8 cellular contexts compared by ENCODE assay signal in the genomic region with DNA sequence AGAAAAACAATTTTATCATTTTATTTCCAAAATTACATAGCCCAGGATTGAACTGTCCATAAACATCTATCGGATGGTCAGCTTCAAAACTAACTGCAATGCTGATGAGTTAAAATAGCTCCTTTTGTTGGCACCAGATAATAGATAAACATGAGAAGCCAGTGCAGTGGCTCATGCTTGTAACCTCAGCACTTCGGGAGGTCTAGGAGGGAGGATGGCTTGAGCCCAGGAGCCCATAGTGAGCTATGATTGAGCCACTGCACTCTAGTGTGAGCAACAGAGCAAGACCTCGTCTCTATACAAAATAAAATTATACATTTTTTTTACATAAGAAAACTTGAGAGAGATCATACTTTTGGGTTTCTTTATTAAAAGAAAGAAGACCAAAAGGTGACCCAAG. TPM values are rescaled to one million over a fixed set of nuclear protein-coding genes. Genes with fewer than 3 reads are reported as not detected.
DNase-seq lines count a peak whose midpoint lies in the region; ATAC-seq lines count a peak whose summit lies in the region.

No MANE protein-coding gene starts in this region.

- peak overlapping the region; percentile 74 for H3K4me3 Mint-ChIP-seq in activated naive CD8-positive, alpha-beta T cell treated with anti-CD3 and anti-CD28 coated beads, Interleukin-2, amount 50 U/mL, for 24 hours
- H3K4me3 Mint-ChIP-seq in stimulated activated naive CD8-positive, alpha-beta T cell treated with anti-CD3 and anti-CD28 coated beads, Interleukin-15, amount 100 ng/mL, for 72 hours = peak overlapping the region; percentile 63 to 89

- peaks cover 9% of the 10 kb centered on the region for H3K4me1 Mint-ChIP-seq in activated naive CD8-positive, alpha-beta T cell treated with anti-CD3 and anti-CD28 coated beads, Interleukin-2, amount 50 U/mL, for 24 hours
- peaks cover 20% of the 10 kb centered on the region for H3K4me1 Mint-ChIP-seq in stimulated activated naive CD8-positive, alpha-beta T cell treated with anti-CD3 and anti-CD28 coated beads, Interleukin-15, amount 100 ng/mL, for 72 hours

- DNase-seq in activated naive CD4-positive, alpha-beta T cell treated with anti-CD3 and anti-CD28 coated beads, Interleukin-2, amount 50 U/mL, for 72 hours (ENCODE audit: low spot score in 2 of 2) = no peak
- no peak for DNase-seq in activated naive CD4-positive, alpha-beta T cell treated with anti-CD3 and anti-CD28 coated beads, Interleukin-2, amount 50 U/mL, for 16 hours
- no peak for DNase-seq in activated naive CD8-positive, alpha-beta T cell treated with anti-CD3 and anti-CD28 coated beads, Interleukin-2, amount 50 U/mL, for 24 hours
- DNase-seq in iris pigment epithelial cell (ENCODE audit: low read depth) = peak; percentile 65
- DNase-seq in stimulated activated naive CD8-positive, alpha-beta T cell treated with anti-CD3 and anti-CD28 coated beads, Interleukin-15, amount 100 ng/mL, for 72 hours = no peak
- no peak for DNase-seq in GM03348 (ENCODE audit: low spot score)
- no peak for DNase-seq in GOT3 (lab: John Stamatoyannopoulos, UW)

- no peaks in the 10 kb centered on the region for H3K27me3 Mint-ChIP-seq in activated naive CD8-positive, alpha-beta T cell treated with anti-CD3 and anti-CD28 coated beads, Interleukin-2, amount 50 U/mL, for 24 hours
- H3K27me3 Mint-ChIP-seq in stimulated activated naive CD8-positive, alpha-beta T cell treated with anti-CD3 and anti-CD28 coated beads, Interleukin-15, amount 100 ng/mL, for 72 hours = no peaks in the 10 kb centered on the region

- ATAC-seq in activated naive CD4-positive, alpha-beta T cell treated with anti-CD3 and anti-CD28 coated beads, Interleukin-2, amount 50 U/mL, for 72 hours = peak; percentile 23 to 40
- ATAC-seq in activated naive CD8-positive, alpha-beta T cell treated with anti-CD3 and anti-CD28 coated beads, Interleukin-2, amount 50 U/mL, for 24 hours = peak; percentile 37
- no peak for ATAC-seq in stimulated activated naive CD8-positive, alpha-beta T cell treated with anti-CD3 and anti-CD28 coated beads, Interleukin-15, amount 100 ng/mL, for 72 hours
- no peak for ATAC-seq in GM18858 (IDR thresholded peaks at IDR 0.05; ENCODE audit: unreplicated experiment)

- no peaks in the 10 kb centered on the region for H3K9me3 Mint-ChIP-seq in activated naive CD4-positive, alpha-beta T cell treated with anti-CD3 and anti-CD28 coated beads, Interleukin-2, amount 50 U/mL, for 72 hours
- H3K9me3 Mint-ChIP-seq in activated naive CD8-positive, alpha-beta T cell treated with anti-CD3 and anti-CD28 coated beads, Interleukin-2, amount 50 U/mL, for 24 hours = no peaks in the 10 kb centered on the region
- no peaks in the 10 kb centered on the region for H3K9me3 Mint-ChIP-seq in stimulated activated naive CD8-positive, alpha-beta T cell treated with anti-CD3 and anti-CD28 coated beads, Interleukin-15, amount 100 ng/mL, for 72 hours

- no peaks in the 10 kb centered on the region for H3K36me3 Mint-ChIP-seq in activated naive CD4-positive, alpha-beta T cell treated with anti-CD3 and anti-CD28 coated beads, Interleukin-2, amount 50 U/mL, for 72 hours
- no peaks in the 10 kb centered on the region for H3K36me3 Mint-ChIP-seq in activated naive CD8-positive, alpha-beta T cell treated with anti-CD3 and anti-CD28 coated beads, Interleukin-2, amount 50 U/mL, for 24 hours (ENCODE audit: low read depth)

- H3K27ac Mint-ChIP-seq in activated naive CD4-positive, alpha-beta T cell treated with anti-CD3 and anti-CD28 coated beads, Interleukin-2, amount 50 U/mL, for 72 hours = peak overlapping the region; percentile 91 to 92
- peak overlapping the region; percentile 39 for H3K27ac Mint-ChIP-seq in activated naive CD8-positive, alpha-beta T cell treated with anti-CD3 and anti-CD28 coated beads, Interleukin-2, amount 50 U/mL, for 24 hours
- H3K27ac Mint-ChIP-seq in stimulated activated naive CD8-positive, alpha-beta T cell treated with anti-CD3 and anti-CD28 coated beads, Interleukin-15, amount 100 ng/mL, for 72 hours = peak overlapping the region; percentile 76 to 98

RNA-seq across cellular contexts. Expression of a gene that starts 34.6 kb away (rescaled TPM):
- 10 to 100 TPM; 21.9 to 36.5 TPM for total RNA-seq in activated naive CD4-positive, alpha-beta T cell treated with anti-CD3 and anti-CD28 coated beads, Interleukin-2, amount 50 U/mL, for 72 hours

RNA-seq across cellular contexts. Expression of a gene that starts 38.6 kb away (rescaled TPM):
- 10 to 100 TPM; 38.1 to 67.2 TPM for total RNA-seq in activated naive CD4-positive, alpha-beta T cell treated with anti-CD3 and anti-CD28 coated beads, Interleukin-2, amount 50 U/mL, for 72 hours

Comparison
In these comparisons a context has a peak if more than half of its experiments do, and no peak if none do; other contexts are left out.
1. ATAC-seq: peak in activated naive CD4-positive, alpha-beta T cell treated with anti-CD3 and anti-CD28 coated beads, Interleukin-2, amount 50 U/mL, for 72 hours (2 of 2) and activated naive CD8-positive, alpha-beta T cell treated with anti-CD3 and anti-CD28 coated beads, Interleukin-2, amount 50 U/mL, for 24 hours (single experiment); none in stimulated activated naive CD8-positive, alpha-beta T cell treated with anti-CD3 and anti-CD28 coated beads, Interleukin-15, amount 100 ng/mL, for 72 hours (single experiment) and GM18858 (single experiment).
2. H3K27ac Mint-ChIP-seq: peak in every context shown above with its lines; median percentile 92 in activated naive CD4-positive, alpha-beta T cell treated with anti-CD3 and anti-CD28 coated beads, Interleukin-2, amount 50 U/mL, for 72 hours; 87 in stimulated activated naive CD8-positive, alpha-beta T cell treated with anti-CD3 and anti-CD28 coated beads, Interleukin-15, amount 100 ng/mL, for 72 hours; 39 in activated naive CD8-positive, alpha-beta T cell treated with anti-CD3 and anti-CD28 coated beads, Interleukin-2, amount 50 U/mL, for 24 hours.